ENCODE assay signal across 2 cellular contexts in genomic region chr6:33175436-33176069, GRCh38.
A peak's percentile ranks its signal among the peaks of the same experiment; 100 is the strongest.
TF ChIP-seq lines count a peak whose summit lies in the region.

No MANE protein-coding gene starts in this region.

TF ChIP-seq in WTC11, 78 proteins besides CTCF, POLR2A, EP300 and RAD21:
- TF ChIP-seq USF1 (CRISPR knock-in tag; IDR thresholded peaks at IDR 0.05) (no peak), GRHL2 (CRISPR knock-in tag; IDR thresholded peaks at IDR 0.05; ENCODE audit: insufficient replicate concordance, severe bottlenecking) (no peak), PREB (CRISPR knock-in tag; IDR thresholded peaks at IDR 0.05; ENCODE audit: borderline replicate concordance) (no peak), MAX (CRISPR knock-in tag; IDR thresholded peaks at IDR 0.05) (no peak), ZSCAN18 (CRISPR knock-in tag; IDR thresholded peaks at IDR 0.05) (no peak), NR2C2 (CRISPR knock-in tag; IDR thresholded peaks at IDR 0.05) (no peak), E2F4 (CRISPR knock-in tag; IDR thresholded peaks at IDR 0.05; ENCODE audit: borderline replicate concordance, low read depth) (no peak), ZNF232 (CRISPR knock-in tag; IDR thresholded peaks at IDR 0.05) (no peak), ELF4 (CRISPR knock-in tag; IDR thresholded peaks at IDR 0.05; ENCODE audit: low read depth) (no peak), KAT7 (CRISPR knock-in tag; IDR thresholded peaks at IDR 0.05; ENCODE audit: borderline replicate concordance) (no peak), NFATC4 (CRISPR knock-in tag; IDR thresholded peaks at IDR 0.05) (no peak), ZNF416 (CRISPR knock-in tag; IDR thresholded peaks at IDR 0.05) (no peak)

TF ChIP-seq in HepG2, 621 proteins besides CTCF, POLR2A, EP300 and RAD21:
- peak; percentile 48 for TF ChIP-seq SMC3 (IDR thresholded peaks at IDR 0.05; ENCODE audit: low read length)
- peak; percentile 49 for TF ChIP-seq STAG1 (CRISPR knock-in tag; IDR thresholded peaks at IDR 0.05)
- TF ChIP-seq SMAD3 (CRISPR knock-in tag; IDR thresholded peaks at IDR 0.05), result no peak
- TF ChIP-seq TFAP4 (IDR thresholded peaks at IDR 0.05; ENCODE audit: borderline replicate concordance, low read depth), result no peak
- peak; percentile 49 for TF ChIP-seq XRCC5 (optimal IDR thresholded peaks at IDR 0.05; ENCODE audit: low read length)
- TF ChIP-seq ZNF160 (CRISPR knock-in tag; IDR thresholded peaks at IDR 0.05), result no peak
- TF ChIP-seq SP2 (CRISPR knock-in tag; IDR thresholded peaks at IDR 0.05), result no peak
- no peak for TF ChIP-seq XBP1 (CRISPR knock-in tag; IDR thresholded peaks at IDR 0.05)
- TF ChIP-seq RBM22 (optimal IDR thresholded peaks at IDR 0.05; ENCODE audit: low read length), result no peak
